Comparison of ENCODE assay signal across 9 cellular contexts in the genomic region with DNA sequence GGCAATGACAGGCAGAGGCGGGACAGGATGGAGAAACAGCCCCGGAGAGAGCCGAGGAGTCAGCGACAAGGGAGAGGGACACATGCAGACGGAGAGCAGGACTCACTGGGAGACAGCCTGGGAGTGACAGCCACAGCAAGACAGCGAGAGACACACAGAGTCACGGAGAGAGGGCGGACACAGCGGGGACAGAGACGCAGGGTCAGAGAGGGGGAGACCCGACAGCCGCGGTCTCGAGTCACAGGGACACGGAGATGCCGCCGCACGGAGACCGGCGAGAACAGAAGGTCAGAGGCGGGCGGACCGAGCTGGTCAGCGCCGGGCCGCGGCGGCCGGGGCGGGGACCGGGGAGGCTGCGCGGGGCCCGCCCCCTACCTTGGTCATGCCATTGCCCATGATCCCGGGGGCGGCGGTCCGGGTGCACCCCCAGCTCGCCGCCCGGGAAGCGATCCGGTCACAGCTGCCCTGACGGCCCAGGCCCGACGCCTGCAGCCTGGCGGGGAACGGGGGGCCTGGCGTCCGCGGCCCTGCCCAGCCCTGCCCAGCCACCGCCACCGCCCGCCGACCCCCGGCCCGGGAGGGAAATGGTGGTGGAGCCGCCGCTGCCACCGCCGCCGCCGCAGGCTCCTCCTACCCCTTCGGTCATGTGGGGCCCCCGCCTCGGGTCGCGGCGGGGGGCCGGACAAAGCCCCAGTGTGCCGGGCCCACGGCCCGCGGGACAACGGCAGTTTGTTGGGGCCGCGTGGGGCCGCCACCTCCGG. TPM values are rescaled to one million over a fixed set of nuclear protein-coding genes. Genes with fewer than 3 reads are reported as not detected.
DNase-seq lines count a peak whose midpoint lies in the region; ATAC-seq and TF ChIP-seq lines count a peak whose summit lies in the region.
"Had no signal": no experiment of that assay in that cellular context is flagged by ENCODE, and none has a peak within 500 bp of the region (broad histone marks: within the 10 kb centered on the region; RNA-seq: fewer than 3 reads in every experiment).

A gene with protein sequence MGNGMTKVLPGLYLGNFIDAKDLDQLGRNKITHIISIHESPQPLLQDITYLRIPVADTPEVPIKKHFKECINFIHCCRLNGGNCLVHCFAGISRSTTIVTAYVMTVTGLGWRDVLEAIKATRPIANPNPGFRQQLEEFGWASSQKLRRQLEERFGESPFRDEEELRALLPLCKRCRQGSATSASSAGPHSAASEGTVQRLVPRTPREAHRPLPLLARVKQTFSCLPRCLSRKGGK (minus strand): TSS at position 586 of the 761 bp plus-strand sequence. CDS start 190 bp downstream, at position 396.
A gene with protein sequence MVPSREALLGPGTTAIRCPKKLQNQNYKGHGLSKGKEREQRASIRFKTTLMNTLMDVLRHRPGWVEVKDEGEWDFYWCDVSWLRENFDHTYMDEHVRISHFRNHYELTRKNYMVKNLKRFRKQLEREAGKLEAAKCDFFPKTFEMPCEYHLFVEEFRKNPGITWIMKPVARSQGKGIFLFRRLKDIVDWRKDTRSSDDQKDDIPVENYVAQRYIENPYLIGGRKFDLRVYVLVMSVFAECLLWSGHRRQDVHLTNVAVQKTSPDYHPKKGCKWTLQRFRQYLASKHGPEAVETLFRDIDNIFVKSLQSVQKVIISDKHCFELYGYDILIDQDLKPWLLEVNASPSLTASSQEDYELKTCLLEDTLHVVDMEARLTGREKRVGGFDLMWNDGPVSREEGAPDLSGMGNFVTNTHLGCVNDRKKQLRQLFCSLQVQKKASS (plus strand): TSS at position 693 of the 761 bp plus-strand sequence. CDS start 493 bp downstream, outside the sequence.

- ATAC-seq in HG02678 (IDR thresholded peaks at IDR 0.05; ENCODE audit: unreplicated experiment), result peak; percentile 39
- no peak for ATAC-seq in HG02623 (IDR thresholded peaks at IDR 0.05; ENCODE audit: unreplicated experiment)
- no peak for ATAC-seq in HG03108 (IDR thresholded peaks at IDR 0.05; ENCODE audit: unreplicated experiment)

- H4K8ac ChIP-seq in trophoblast cell (ENCODE audit: low read depth, low read length), result peak within 1 kb of the TSS; percentile 13

- H2BK120ac ChIP-seq in trophoblast cell (ENCODE audit: insufficient read depth, low read length, poor library complexity), result no peak within 1 kb of the TSS

- no peaks in the 10 kb centered on the region for H3K9me3 ChIP-seq in right atrium auricular region
- H3K9me3 ChIP-seq in trophoblast cell (ENCODE audit: insufficient read depth, low read depth, low read length), result no peaks in the 10 kb centered on the region

- no peak for TF ChIP-seq CTCF in right atrium auricular region (IDR thresholded peaks at IDR 0.05)

- H2BK5ac ChIP-seq in trophoblast cell (ENCODE audit: low read depth, low read length, poor library complexity), result no peak within 1 kb of the TSS

- H3K36me3 ChIP-seq in right atrium auricular region (no peaks in the 10 kb centered on the region), trophoblast cell (ENCODE audit: control insufficient read depth in 1 of 2, insufficient read depth in 2 of 2, low read length in 2 of 2) (no peaks in the 10 kb centered on the region)

- H3K36me3 Mint-ChIP-seq in activated naive CD8-positive, alpha-beta T cell treated with anti-CD3 and anti-CD28 coated beads for 36 hours, result no peaks in the 10 kb centered on the region

- H3K27me3 ChIP-seq in right atrium auricular region, result no peaks in the 10 kb centered on the region
- peaks cover 36% of the 10 kb centered on the region for H3K27me3 ChIP-seq in trophoblast cell (ENCODE audit: insufficient read depth, low read length)

- H2AK5ac ChIP-seq in trophoblast cell (ENCODE audit: low read length), result no peak within 1 kb of the TSS

- H3K4me3 ChIP-seq in right atrium auricular region (peak within 1 kb of the TSS; percentile 64 to 68), trophoblast cell (ENCODE audit: low read depth, low read length) (peak within 1 kb of the TSS; percentile 71)

- H4K91ac ChIP-seq in trophoblast cell (ENCODE audit: low read depth, low read length), result no peak within 1 kb of the TSS

- H3K18ac ChIP-seq in trophoblast cell (ENCODE audit: low read length), result no peak within 1 kb of the TSS

- no peaks in the 10 kb centered on the region for H3K79me2 ChIP-seq in trophoblast cell (ENCODE audit: control insufficient read depth, insufficient read depth, low read length, poor library complexity)

- peak within 1 kb of the TSS; percentile 84 for H2AFZ ChIP-seq in trophoblast cell (ENCODE audit: insufficient read depth, low read length, poor library complexity)

- H3K27ac ChIP-seq in right atrium auricular region, result peak within 1 kb of the TSS; percentile 44 to 70
- no peak within 1 kb of the TSS for H3K27ac ChIP-seq in trophoblast cell (ENCODE audit: low read depth, low read length)

- peak within 1 kb of the TSS; percentile 72 for H3K4me3 Mint-ChIP-seq in activated naive CD8-positive, alpha-beta T cell treated with anti-CD3 and anti-CD28 coated beads for 36 hours

- H3K4me1 Mint-ChIP-seq in activated naive CD8-positive, alpha-beta T cell treated with anti-CD3 and anti-CD28 coated beads for 36 hours, result peaks cover 10% of the 10 kb centered on the region

- H3K4me1 ChIP-seq in right atrium auricular region (peaks cover 0 to 13% of the 10 kb centered on the region in 2 donors), trophoblast cell (ENCODE audit: control insufficient read depth in 1 of 2, insufficient read depth in 2 of 2, low read length in 2 of 2) (peaks cover 5 to 7% of the 10 kb centered on the region in 2 experiments)

- H3K27me3 Mint-ChIP-seq in activated naive CD8-positive, alpha-beta T cell treated with anti-CD3 and anti-CD28 coated beads for 36 hours, result peaks cover 43% of the 10 kb centered on the region

- H4K12ac ChIP-seq in trophoblast cell (ENCODE audit: low read depth, low read length), result no peak within 1 kb of the TSS

- peak within 1 kb of the TSS; percentile 19 for H3K14ac ChIP-seq in trophoblast cell (ENCODE audit: low read length)

- no peak within 1 kb of the TSS for H3K23ac ChIP-seq in trophoblast cell (ENCODE audit: low read length)

- no peak within 1 kb of the TSS for H2BK12ac ChIP-seq in trophoblast cell (ENCODE audit: low read length)

- H3K27ac Mint-ChIP-seq in activated naive CD8-positive, alpha-beta T cell treated with anti-CD3 and anti-CD28 coated beads for 36 hours, result peak within 1 kb of the TSS; percentile 7

- no peak within 1 kb of the TSS for H3K4ac ChIP-seq in trophoblast cell (ENCODE audit: low read depth, low read length)

- no peak within 1 kb of the TSS for H3K9ac ChIP-seq in trophoblast cell (ENCODE audit: low read length)

- DNase-seq in CD1c-positive myeloid dendritic cell (ENCODE audit: extremely low spot score), result peak; percentile 42
- DNase-seq in activated naive CD8-positive, alpha-beta T cell treated with anti-CD3 and anti-CD28 coated beads for 36 hours, result no peak
- no peak for DNase-seq in right atrium auricular region (ENCODE audit: low spot score)
- peak in 1 of 2 donors; percentile 29 for DNase-seq in trophoblast cell
- no peak for DNase-seq in DMS153 treated with DMSO at 0.1 percent for 48 hours (lab: John Stamatoyannopoulos, UW; ENCODE audit: unreplicated experiment)

- H3K9me3 Mint-ChIP-seq in activated naive CD8-positive, alpha-beta T cell treated with anti-CD3 and anti-CD28 coated beads for 36 hours, result no peaks in the 10 kb centered on the region

- no peaks in the 10 kb centered on the region for H3K79me1 ChIP-seq in trophoblast cell (ENCODE audit: low read length)

- no CpG with 5 or more reads among the region's 79 CpGs for WGBS in trophoblast cell (ENCODE audit: extremely low coverage, insufficient coverage, insufficient read length)

- H3K4me2 ChIP-seq in trophoblast cell (ENCODE audit: low read length), result peak within 1 kb of the TSS; percentile 95

RNA-seq across cellular contexts. Expression of the first gene that starts in this region (rescaled TPM):
- total RNA-seq in activated naive CD8-positive, alpha-beta T cell treated with anti-CD3 and anti-CD28 coated beads for 36 hours, result not detected
- total RNA-seq in right atrium auricular region, result 10 to 100 TPM in 1 of 2 donors, 1 to 10 TPM in 1; 8.8 to 11.6 TPM
- polyA plus RNA-seq in trophoblast cell (2013), result 0.24 and 0.41 TPM in 2 replicates
- total RNA-seq: NCI-H460 had no signal

RNA-seq across cellular contexts. Expression of the second gene that starts in this region (rescaled TPM):
- total RNA-seq in activated naive CD8-positive, alpha-beta T cell treated with anti-CD3 and anti-CD28 coated beads for 36 hours, result not detected
- not detected for total RNA-seq in right atrium auricular region
- 0.03 and 0.07 TPM in 2 replicates for polyA plus RNA-seq in trophoblast cell (2013)
- total RNA-seq: NCI-H460 had no signal

Comparison
In these comparisons a context has a peak if more than half of its experiments do, and no peak if none do; other contexts are left out.
1. RNA of the first gene that starts in this region (total RNA-seq): 8.8 to 11.6 TPM in right atrium auricular region; not detected in activated naive CD8-positive, alpha-beta T cell treated with anti-CD3 and anti-CD28 coated beads for 36 hours; every median in the first group is over 4 times any median in the second.